In genomic region chr14:91383439-91383838, GRCh38 we compare ENCODE assay signal across 14 cellular contexts. TPM values are rescaled to one million over a fixed set of nuclear protein-coding genes. Genes with fewer than 3 reads are reported as not detected.
DNase-seq lines count a peak whose midpoint lies in the region; ATAC-seq and TF ChIP-seq lines count a peak whose summit lies in the region.
"Had no signal": no experiment of that assay in that cellular context is flagged by ENCODE, and none has a peak within 500 bp of the region (broad histone marks: within the 10 kb centered on the region; RNA-seq: fewer than 3 reads in every experiment).

No MANE protein-coding gene starts in this region.

- CTCF ChIA-PET in T-cell (lab: Charles Lee), result no interaction called here

- H3K27me3 Mint-ChIP-seq in IgD-negative memory B cell (no peaks in the 10 kb centered on the region), T-cell (no peaks in the 10 kb centered on the region), natural killer cell (ENCODE audit: low read depth in 2 of 2) (no peaks in the 10 kb centered on the region)

- H3K36me3 Mint-ChIP-seq in IgD-negative memory B cell, result peaks cover 7% of the 10 kb centered on the region
- H3K36me3 Mint-ChIP-seq in T-cell, result peaks cover 15% of the 10 kb centered on the region
- H3K36me3 Mint-ChIP-seq in natural killer cell, result no peaks in the 10 kb centered on the region

- intact Hi-C loops in natural killer cell (cut with micrococcal nuclease), result no loop called here

- H3K4me1 Mint-ChIP-seq in IgD-negative memory B cell (peaks cover 55 to 82% (median 69%) of the 10 kb centered on the region in 3 donors), T-cell (peaks cover 89 to 95% (median 95%) of the 10 kb centered on the region in 3 donors), natural killer cell (peaks cover 80 to 90% of the 10 kb centered on the region in 2 donors)

- ATAC-seq in T-cell (replicated peaks in 1 of 4), result no peak
- no peak for ATAC-seq in natural killer cell
- ATAC-seq in HG03439 (IDR thresholded peaks at IDR 0.05; ENCODE audit: unreplicated experiment), result no peak

- H3K4me3 Mint-ChIP-seq in IgD-negative memory B cell, result peak overlapping the region in 1 of 4 donors; percentile 75
- H3K4me3 Mint-ChIP-seq in T-cell, result peak overlapping the region in 1 of 3 donors; percentile 64
- H3K4me3 Mint-ChIP-seq in natural killer cell, result peak overlapping the region; percentile 2

- TF ChIP-seq CTCF in natural killer cell (IDR thresholded peaks at IDR 0.05), result no peak

- POLR2A ChIA-PET in T-cell (lab: Charles Lee), result no interaction called here

- H3K27ac Mint-ChIP-seq in IgD-negative memory B cell (peak overlapping the region in 2 of 3 donors; percentile 58 to 88), T-cell (peak overlapping the region; percentile 27 to 75), natural killer cell (peak overlapping the region; percentile 96 to 98)

- DNase-seq in NCI-H524 (lab: John Stamatoyannopoulos, UW), result peak; percentile 54 to 66
- no peak for DNase-seq in NCI-H524 treated with DMSO at 0.1 percent for 48 hours (lab: John Stamatoyannopoulos, UW)
- DNase-seq in T-cell, result no peak
- no peak for DNase-seq in natural killer cell
- DNase-seq in mucosa of gallbladder (ENCODE audit: low spot score), result no peak
- DNase-seq in NCI-H187 treated with DMSO at 0.1 percent for 48 hours (lab: John Stamatoyannopoulos, UW), result no peak
- DNase-seq: activated CD8-positive, alpha-beta memory T cell treated with anti-CD3 and anti-CD28 coated beads for 24 hours; amniotic stem cell; effector CD8-positive, alpha-beta T cell; IMR-90; mesenchymal stem cell; NCI-H82 had no signal

- H3K9me3 Mint-ChIP-seq in IgD-negative memory B cell (no peaks in the 10 kb centered on the region), T-cell (no peaks in the 10 kb centered on the region), natural killer cell (no peaks in the 10 kb centered on the region)

RNA-seq across cellular contexts. Expression of gene CCDC88C, which starts 34.2 kb away (rescaled TPM):
- polyA plus RNA-seq in IgD-negative memory B cell, result 30.5 TPM
- total RNA-seq in T-cell (100 to 1,000 TPM; 260 to 368 (median 275) TPM), natural killer cell (100 to 1,000 TPM; 432 to 516 (median 438) TPM), mucosa of gallbladder (78.5 TPM)

Comparison
In these comparisons a context has a peak if more than half of its experiments do, and no peak if none do; other contexts are left out.
1. DNase-seq: peak in NCI-H524 (2 of 2); none in NCI-H524 treated with DMSO at 0.1 percent for 48 hours (single experiment), T-cell (0 of 34), natural killer cell (single experiment), mucosa of gallbladder (single experiment) and NCI-H187 treated with DMSO at 0.1 percent for 48 hours (single experiment).
2. Peak in every context shown above with its lines, with median percentiles within 50 percentile points of each other: H3K27ac Mint-ChIP-seq.